8 cellular contexts compared by ENCODE assay signal in the genomic region with DNA sequence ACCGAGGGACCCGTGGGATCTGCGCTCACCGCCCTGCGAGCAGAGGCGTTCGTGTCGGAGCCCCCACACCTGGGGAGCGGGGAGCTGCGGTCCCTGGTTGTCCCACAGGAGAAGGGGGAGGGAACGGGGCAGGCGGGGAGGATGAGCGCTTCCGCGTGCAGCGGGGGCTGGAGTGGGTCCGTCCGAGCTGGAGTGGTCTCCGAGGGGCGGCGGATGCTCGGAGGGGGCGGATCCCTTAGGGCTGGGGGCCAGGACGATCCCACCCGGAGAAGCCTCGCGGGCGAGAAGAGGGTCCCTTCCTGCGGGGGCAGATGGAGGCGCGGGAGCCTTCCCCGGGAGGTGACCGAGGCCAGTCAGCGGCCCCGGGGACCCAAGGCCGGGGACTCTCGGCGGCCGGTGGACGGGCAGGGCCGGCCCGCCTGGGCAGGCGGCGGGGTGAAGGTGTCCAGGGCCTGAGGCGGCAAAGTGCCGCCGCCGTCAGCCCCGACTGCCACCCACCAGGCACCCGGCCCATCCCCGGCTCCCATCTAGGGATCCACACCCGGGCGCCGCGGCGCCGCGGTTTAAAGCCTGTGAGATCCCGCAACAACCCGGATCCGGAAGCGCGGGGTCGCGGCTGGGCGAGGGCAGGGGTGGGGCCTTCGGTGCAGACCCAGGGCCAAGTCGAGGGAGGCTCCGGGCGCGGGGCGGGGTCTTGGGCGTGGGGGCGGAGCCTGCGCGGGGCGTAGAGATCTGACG. TPM values are rescaled to one million over a fixed set of nuclear protein-coding genes. Genes with fewer than 3 reads are reported as not detected.
DNase-seq lines count a peak whose midpoint lies in the region; ATAC-seq, FAIRE-seq and TF ChIP-seq lines count a peak whose summit lies in the region.

No MANE protein-coding gene starts in this region.

- FAIRE-seq in GM19239 (lab: Jason Lieb, UNC) = peak; percentile 83

- WGBS in IMR-90 (ENCODE audit: extremely low coverage in 2 of 2, insufficient read length in 1 of 2), 2 experiments = 13% methylated on average over 9 of the region's 78 CpGs; no CpG with 5 or more reads in 1 of the 2 experiments

- H2BK120ac ChIP-seq in IMR-90 (ENCODE audit: low read depth, low read length) = no peak overlapping the region

- H4K5ac ChIP-seq in IMR-90 (ENCODE audit: low read depth, low read length) = no peak overlapping the region

- peak overlapping the region; percentile 75 for H3K4me3 Mint-ChIP-seq in activated naive CD4-positive, alpha-beta T cell treated with anti-CD3 and anti-CD28 coated beads for 36 hours

- ATAC-seq in IMR-90 (ENCODE audit: low read depth) (peak; percentile 99), RWPE2 (ENCODE audit: low read depth) (peak; percentile 96)

- no peak overlapping the region for H3K56ac ChIP-seq in IMR-90 (ENCODE audit: extremely low read depth, insufficient read depth, low read length)

- no peak overlapping the region for H2BK15ac ChIP-seq in IMR-90 (ENCODE audit: low read depth, low read length)

- no peak overlapping the region for H3K18ac ChIP-seq in IMR-90 (ENCODE audit: low read depth, low read length)

- H3K9me3 Mint-ChIP-seq in activated naive CD4-positive, alpha-beta T cell treated with anti-CD3 and anti-CD28 coated beads for 36 hours = no peaks in the 10 kb centered on the region

- H3K27ac ChIP-seq in IMR-90 (ENCODE audit: insufficient read depth, low read length) = no peak overlapping the region; the same call in 1 of the 2 replicates
- no peak overlapping the region for H3K27ac ChIP-seq in RWPE2 (ENCODE audit: poor library complexity, severe bottlenecking)

- H2BK20ac ChIP-seq in IMR-90 (ENCODE audit: low read depth, low read length) = no peak overlapping the region

- BruUV-seq in IMR-90 (replicated peaks; lab: Mats Ljungman, UMichigan) = no TSS peak

- peak overlapping the region; percentile 65 for H3K9ac ChIP-seq in IMR-90 (ENCODE audit: low read depth, low read length)

- dilution Hi-C loops in IMR-90 (cut with HindIII; ENCODE audit: low sequenced_read_pairs, unreplicated experiment) = no loop called here

- POLR2A ChIA-PET in IMR-90 (lab: Charles Lee; ENCODE audit: unreplicated experiment) = no interaction called here

- no peak overlapping the region for H2AK5ac ChIP-seq in IMR-90 (ENCODE audit: low read depth, low read length)

- peak overlapping the region; percentile 93 for H2AFZ ChIP-seq in IMR-90 (replicated peaks; ENCODE audit: low read length, poor library complexity)

- no peak overlapping the region for H2BK5ac ChIP-seq in IMR-90 (ENCODE audit: low read depth, low read length, poor library complexity, severe bottlenecking)

- in situ Hi-C loops in ACHN (cut with HindIII; ENCODE audit: low pct_ligation_motif_present, low pct_unique_long_range_greater_than_20kb, low sequenced_read_pairs) = no loop called here
- in situ Hi-C loops in IMR-90 (cut with MboI; ENCODE audit: low sequenced_read_pairs) = no loop called here

- CTCF ChIA-PET in IMR-90 (lab: Yijun Ruan, JAX) = no interaction called here
- CTCF ChIA-PET in activated naive CD4-positive, alpha-beta T cell treated with anti-CD3 and anti-CD28 coated beads for 36 hours (lab: Charles Lee) = interaction anchor here (0.6 kb wide), 1 partner anchor 93 kb away, joined by 3 read pairs; no protein-coding TSS in a partner anchor

- H3K4me1 ChIP-seq in IMR-90 (ENCODE audit: control insufficient read depth, insufficient read depth, low read length) (peaks cover 8% of the 10 kb centered on the region; the same call in 1 of the 2 replicates), RWPE2 (ENCODE audit: insufficient read depth, poor library complexity, severe bottlenecking) (no peaks in the 10 kb centered on the region)

- intact Hi-C loops in IMR-90 (cut with micrococcal nuclease) = loop anchor here (2.0 kb wide), 1 partner anchor 26 kb away; the partner anchor contains the start of gene SMIM1
- intact Hi-C loops in activated naive CD4-positive, alpha-beta T cell treated with anti-CD3 and anti-CD28 coated beads for 36 hours (cut with micrococcal nuclease) = loop anchor here (1.0 kb wide), 3 partner anchors 25 to 153 kb away; partner anchors contain the start of genes C1orf174, LRRC47 and SMIM1

- H3K4me2 ChIP-seq in IMR-90 (ENCODE audit: low read depth, low read length) = peak overlapping the region; percentile 90

- H2AK9ac ChIP-seq in IMR-90 (replicated peaks; ENCODE audit: low read depth, low read length, poor library complexity) = peak overlapping the region; percentile 77

- H3K27ac Mint-ChIP-seq in activated naive CD4-positive, alpha-beta T cell treated with anti-CD3 and anti-CD28 coated beads for 36 hours = peak overlapping the region; percentile 24

- no peak overlapping the region for H3K23ac ChIP-seq in IMR-90 (ENCODE audit: low read depth, low read length)

- H3K27me3 ChIP-seq in IMR-90 (ENCODE audit: control insufficient read depth, insufficient read depth, low read length) (peaks cover 11% of the 10 kb centered on the region), RWPE2 (ENCODE audit: insufficient read depth, poor library complexity, severe bottlenecking) (peaks cover 12% of the 10 kb centered on the region)

- H4K20me1 ChIP-seq in IMR-90 (ENCODE audit: insufficient read depth, low read length) = no peaks in the 10 kb centered on the region; the same call in 1 of the 2 replicates

- no peak overlapping the region for H3K14ac ChIP-seq in IMR-90 (replicated peaks; ENCODE audit: low read depth, low read length)

- H3K36me3 ChIP-seq in IMR-90 (ENCODE audit: control insufficient read depth, insufficient read depth, low read length) (peaks cover 15% of the 10 kb centered on the region), RWPE2 (ENCODE audit: low read depth) (peaks cover 17% of the 10 kb centered on the region)

- peaks cover 10% of the 10 kb centered on the region; the same call in 1 of the 2 replicates for H3K9me1 ChIP-seq in IMR-90 (ENCODE audit: insufficient read depth, low read length)

- no peaks in the 10 kb centered on the region for H3K27me3 Mint-ChIP-seq in activated naive CD4-positive, alpha-beta T cell treated with anti-CD3 and anti-CD28 coated beads for 36 hours (ENCODE audit: low read depth)

- peaks cover 12% of the 10 kb centered on the region for H3K36me3 Mint-ChIP-seq in activated naive CD4-positive, alpha-beta T cell treated with anti-CD3 and anti-CD28 coated beads for 36 hours (ENCODE audit: low read depth)

- H4K8ac ChIP-seq in IMR-90 (ENCODE audit: low read depth in 2 of 2, low read length in 2 of 2) = peak overlapping the region; percentile 80 to 83; a peak in 2 of 4 replicates

- peaks cover 35% of the 10 kb centered on the region for H3K4me1 Mint-ChIP-seq in activated naive CD4-positive, alpha-beta T cell treated with anti-CD3 and anti-CD28 coated beads for 36 hours (ENCODE audit: low read depth)

- H3K4me3 ChIP-seq in IMR-90 (ENCODE audit: insufficient read depth, low read depth, low read length) (peak overlapping the region; percentile 63), RWPE2 (ENCODE audit: severe bottlenecking) (peak overlapping the region; percentile 52)

- peak overlapping the region; percentile 22; the same call in 1 of the 2 replicates for H3K4ac ChIP-seq in IMR-90 (ENCODE audit: low read depth, low read length)

- peaks cover 15 to 27% of the 10 kb centered on the region in 2 experiments for H3K79me1 ChIP-seq in IMR-90 (ENCODE audit: low read depth in 1 of 2, low read length in 2 of 2)

- H3K9me3 ChIP-seq in IMR-90 (ENCODE audit: control insufficient read depth, insufficient read depth, low read length) (no peaks in the 10 kb centered on the region), RWPE2 (ENCODE audit: severe bottlenecking) (no peaks in the 10 kb centered on the region)

- peak; percentile 37; the same call in 1 of the 2 replicates for TF ChIP-seq POLR2A in IMR-90 (IDR thresholded peaks at IDR 0.05; ENCODE audit: low read depth, low read length)

- peak; percentile 77 for DNase-seq in ACHN
- peak; percentile 99 for DNase-seq in GM19239 (ENCODE audit: insufficient read length, low spot score)
- DNase-seq in IMR-90 = peak; percentile 55
- peak; percentile 88 for DNase-seq in RWPE2 (ENCODE audit: low spot score)
- DNase-seq in activated naive CD4-positive, alpha-beta T cell treated with anti-CD3 and anti-CD28 coated beads for 36 hours = peak; percentile 93
- peak; percentile 84 for DNase-seq in globus pallidus (ENCODE audit: low spot score)
- peak in 55 of 56 donors; percentile 35 to 95 (median 80) for DNase-seq in nucleus accumbens (lab: John Stamatoyannopoulos, UW)
- DNase-seq in superior temporal gyrus (ENCODE audit: extremely low spot score) = peak; percentile 77

- TF ChIP-seq RAD21 in IMR-90 (IDR thresholded peaks at IDR 0.05; ENCODE audit: low read length) = no peak

- H4K91ac ChIP-seq in IMR-90 (ENCODE audit: insufficient read depth, low read depth, low read length) = no peak overlapping the region

- TF ChIP-seq CTCF in IMR-90 (conservative IDR thresholded peaks at IDR 0.05; ENCODE audit: low read depth, low read length) = no peak
- no peak for TF ChIP-seq CTCF in RWPE2 (IDR thresholded peaks at IDR 0.05; ENCODE audit: poor library complexity, severe bottlenecking)

TF ChIP-seq in IMR-90, 13 proteins besides CTCF, POLR2A, EP300 and RAD21 (continues in another document):
- TF ChIP-seq MAZ (IDR thresholded peaks at IDR 0.05; ENCODE audit: borderline replicate concordance, low read depth, low read length) (no peak), RFX5 (IDR thresholded peaks at IDR 0.05; ENCODE audit: low read depth, low read length) (no peak)

RNA-seq across cellular contexts. Expression of gene CCDC27, which starts 5.3 kb away (rescaled TPM):
- not detected in 2 replicates for total RNA-seq in IMR-90 (2012; rRNA removed)
- polyA plus RNA-seq in IMR-90 (2012; rRNA removed) = not detected in 2 replicates
- polyA plus RNA-seq in IMR-90 (2012; cell fraction: cytosol; rRNA removed) = not detected in 2 replicates
- not detected in 2 replicates for polyA plus RNA-seq in IMR-90 (2012; cell fraction: nucleus; rRNA removed; ENCODE audit: low replicate concordance)
- not detected for total RNA-seq in activated naive CD4-positive, alpha-beta T cell treated with anti-CD3 and anti-CD28 coated beads for 36 hours

RNA-seq across cellular contexts. Expression of gene SMIM1, which starts 25.6 kb away (rescaled TPM):
- 0.90 and 1.9 TPM in 2 replicates for total RNA-seq in IMR-90 (2012; rRNA removed)
- polyA plus RNA-seq in IMR-90 (2012; rRNA removed) = 3.4 and 7.6 TPM in 2 replicates
- polyA plus RNA-seq in IMR-90 (2012; cell fraction: cytosol; rRNA removed) = 2.4 and 11.2 TPM in 2 replicates
- 1.2 and 5.9 TPM in 2 replicates for polyA plus RNA-seq in IMR-90 (2012; cell fraction: nucleus; rRNA removed; ENCODE audit: low replicate concordance)
- total RNA-seq in activated naive CD4-positive, alpha-beta T cell treated with anti-CD3 and anti-CD28 coated beads for 36 hours = 1 to 10 TPM in 1 of 2 experiments, under 1 TPM in 1; 0.83 to 2.0 TPM

RNA-seq across cellular contexts. Expression of gene LRRC47, which starts 49.3 kb away (rescaled TPM):
- 15.2 and 23.1 TPM in 2 replicates for total RNA-seq in IMR-90 (2012; rRNA removed)
- 19.2 and 19.7 TPM in 2 replicates for polyA plus RNA-seq in IMR-90 (2012; rRNA removed)
- polyA plus RNA-seq in IMR-90 (2012; cell fraction: cytosol; rRNA removed) = 18.0 and 18.8 TPM in 2 replicates
- polyA plus RNA-seq in IMR-90 (2012; cell fraction: nucleus; rRNA removed; ENCODE audit: low replicate concordance) = 28.6 and 36.5 TPM in 2 replicates
- 10 to 100 TPM; 22.0 to 23.9 TPM for total RNA-seq in activated naive CD4-positive, alpha-beta T cell treated with anti-CD3 and anti-CD28 coated beads for 36 hours
